Comparison of ENCODE assay signal across 20 cellular contexts in genomic region chr17:15885770-15886169, GRCh38.
DNase-seq lines count a peak whose midpoint lies in the region; ATAC-seq and TF ChIP-seq lines count a peak whose summit lies in the region.
"Had no signal": no experiment of that assay in that cellular context is flagged by ENCODE, and none has a peak within 500 bp of the region (broad histone marks: within the 10 kb centered on the region; RNA-seq: fewer than 3 reads in every experiment).

No MANE protein-coding gene starts in this region.

- DNase-seq in activated T-cell treated with anti-CD3 and anti-CD28 coated beads, Interleukin-2, amount 50 U/mL, for 48 hours: peak; percentile 36 to 41
- DNase-seq in activated T-cell treated with anti-CD3 and anti-CD28 coated beads, Interleukin-2, amount 50 U/mL, for 24 hours: no peak
- peak; percentile 34 for DNase-seq in NB4 (ENCODE audit: low read depth)
- no peak for DNase-seq in activated naive CD8-positive, alpha-beta T cell treated with anti-CD3 and anti-CD28 coated beads, Interleukin-2, amount 50 U/mL, for 24 hours
- peak; percentile 10 to 33 for DNase-seq in stimulated activated naive CD8-positive, alpha-beta T cell treated with anti-CD3 and anti-CD28 coated beads, Interleukin-15, amount 100 ng/mL, for 72 hours
- DNase-seq in NCI-H2081 (lab: John Stamatoyannopoulos, UW): no peak
- DNase-seq: activated CD8-positive, alpha-beta memory T cell treated with anti-CD3 and anti-CD28 coated beads for 24 hours; activated gamma-delta T cell; CD4-positive, CD25-positive, alpha-beta regulatory T cell; central memory CD4-positive, alpha-beta T cell; dorsolateral prefrontal cortex; foreskin fibroblast; left ventricle myocardium superior; NCI-H1105 treated with DMSO at 0.1 percent for 48 hours; NCI-H524 treated with DMSO at 0.1 percent for 48 hours; Right ventricle myocardium superior had no signal

- H3K36me3 Mint-ChIP-seq in activated T-cell treated with anti-CD3 and anti-CD28 coated beads, Interleukin-2, amount 50 U/mL, for 24 hours (ENCODE audit: low read depth): no peaks in the 10 kb centered on the region
- H3K36me3 Mint-ChIP-seq in activated naive CD8-positive, alpha-beta T cell treated with anti-CD3 and anti-CD28 coated beads, Interleukin-2, amount 50 U/mL, for 24 hours (ENCODE audit: low read depth): no peaks in the 10 kb centered on the region
- H3K36me3 Mint-ChIP-seq: CD4-positive, CD25-positive, alpha-beta regulatory T cell had no signal

- TF ChIP-seq CTCF in NB4 (IDR thresholded peaks at IDR 0.05; ENCODE audit: low read depth, low read length): no peak

- peaks cover 19% of the 10 kb centered on the region for H3K4me1 Mint-ChIP-seq in activated T-cell treated with anti-CD3 and anti-CD28 coated beads, Interleukin-2, amount 50 U/mL, for 24 hours (ENCODE audit: low read depth)
- H3K4me1 Mint-ChIP-seq in activated naive CD8-positive, alpha-beta T cell treated with anti-CD3 and anti-CD28 coated beads, Interleukin-2, amount 50 U/mL, for 24 hours: peaks cover 22% of the 10 kb centered on the region
- H3K4me1 Mint-ChIP-seq in stimulated activated naive CD8-positive, alpha-beta T cell treated with anti-CD3 and anti-CD28 coated beads, Interleukin-15, amount 100 ng/mL, for 72 hours: peaks cover 21% of the 10 kb centered on the region
- H3K4me1 Mint-ChIP-seq: CD4-positive, CD25-positive, alpha-beta regulatory T cell had no signal

- TF ChIP-seq POLR2A in NB4 (IDR thresholded peaks at IDR 0.05; ENCODE audit: extremely low read depth, insufficient read length): no peak

- no peak overlapping the region for H3K4me3 Mint-ChIP-seq in activated T-cell treated with anti-CD3 and anti-CD28 coated beads, Interleukin-2, amount 50 U/mL, for 24 hours
- no peak overlapping the region for H3K4me3 Mint-ChIP-seq in activated naive CD8-positive, alpha-beta T cell treated with anti-CD3 and anti-CD28 coated beads, Interleukin-2, amount 50 U/mL, for 24 hours
- H3K4me3 Mint-ChIP-seq in stimulated activated naive CD8-positive, alpha-beta T cell treated with anti-CD3 and anti-CD28 coated beads, Interleukin-15, amount 100 ng/mL, for 72 hours: no peak overlapping the region
- H3K4me3 Mint-ChIP-seq: CD4-positive, CD25-positive, alpha-beta regulatory T cell had no signal

- no peaks in the 10 kb centered on the region for H3K9me3 Mint-ChIP-seq in activated T-cell treated with anti-CD3 and anti-CD28 coated beads, Interleukin-2, amount 50 U/mL, for 24 hours
- H3K9me3 Mint-ChIP-seq in activated naive CD8-positive, alpha-beta T cell treated with anti-CD3 and anti-CD28 coated beads, Interleukin-2, amount 50 U/mL, for 24 hours: no peaks in the 10 kb centered on the region
- no peaks in the 10 kb centered on the region for H3K9me3 Mint-ChIP-seq in stimulated activated naive CD8-positive, alpha-beta T cell treated with anti-CD3 and anti-CD28 coated beads, Interleukin-15, amount 100 ng/mL, for 72 hours

- H3K27ac Mint-ChIP-seq in activated T-cell treated with anti-CD3 and anti-CD28 coated beads, Interleukin-2, amount 50 U/mL, for 24 hours: no peak overlapping the region
- H3K27ac Mint-ChIP-seq in activated naive CD8-positive, alpha-beta T cell treated with anti-CD3 and anti-CD28 coated beads, Interleukin-2, amount 50 U/mL, for 24 hours: peak overlapping the region; percentile 19
- no peak overlapping the region for H3K27ac Mint-ChIP-seq in stimulated activated naive CD8-positive, alpha-beta T cell treated with anti-CD3 and anti-CD28 coated beads, Interleukin-15, amount 100 ng/mL, for 72 hours

- peak; percentile 56 for ATAC-seq in activated naive CD8-positive, alpha-beta T cell treated with anti-CD3 and anti-CD28 coated beads, Interleukin-2, amount 50 U/mL, for 24 hours
- ATAC-seq in stimulated activated naive CD8-positive, alpha-beta T cell treated with anti-CD3 and anti-CD28 coated beads, Interleukin-15, amount 100 ng/mL, for 72 hours: peak; percentile 84
- ATAC-seq in GM21737 (IDR thresholded peaks at IDR 0.05; ENCODE audit: unreplicated experiment) (no peak), HG02678 (IDR thresholded peaks at IDR 0.05; ENCODE audit: unreplicated experiment) (no peak)
- ATAC-seq: left ventricle myocardium superior, sciatic nerve had no signal

- H3K4me3 ChIP-seq in NB4 (ENCODE audit: low read depth, low read length): no peak overlapping the region
- H3K4me3 ChIP-seq: dorsolateral prefrontal cortex, hepatocyte had no signal

- H3K27me3 Mint-ChIP-seq in activated T-cell treated with anti-CD3 and anti-CD28 coated beads, Interleukin-2, amount 50 U/mL, for 24 hours: no peaks in the 10 kb centered on the region
- no peaks in the 10 kb centered on the region for H3K27me3 Mint-ChIP-seq in activated naive CD8-positive, alpha-beta T cell treated with anti-CD3 and anti-CD28 coated beads, Interleukin-2, amount 50 U/mL, for 24 hours
- no peaks in the 10 kb centered on the region for H3K27me3 Mint-ChIP-seq in stimulated activated naive CD8-positive, alpha-beta T cell treated with anti-CD3 and anti-CD28 coated beads, Interleukin-15, amount 100 ng/mL, for 72 hours
- H3K27me3 Mint-ChIP-seq: CD4-positive, CD25-positive, alpha-beta regulatory T cell had no signal

Comparison
In these comparisons a context has a peak if more than half of its experiments do, and no peak if none do; other contexts are left out.
1. DNase-seq: peak in activated T-cell treated with anti-CD3 and anti-CD28 coated beads, Interleukin-2, amount 50 U/mL, for 48 hours (2 of 2), NB4 (single experiment) and stimulated activated naive CD8-positive, alpha-beta T cell treated with anti-CD3 and anti-CD28 coated beads, Interleukin-15, amount 100 ng/mL, for 72 hours (2 of 2); none in activated T-cell treated with anti-CD3 and anti-CD28 coated beads, Interleukin-2, amount 50 U/mL, for 24 hours (single experiment), activated naive CD8-positive, alpha-beta T cell treated with anti-CD3 and anti-CD28 coated beads, Interleukin-2, amount 50 U/mL, for 24 hours (single experiment) and NCI-H2081 (0 of 2).
2. ATAC-seq: peak in activated naive CD8-positive, alpha-beta T cell treated with anti-CD3 and anti-CD28 coated beads, Interleukin-2, amount 50 U/mL, for 24 hours (single experiment) and stimulated activated naive CD8-positive, alpha-beta T cell treated with anti-CD3 and anti-CD28 coated beads, Interleukin-15, amount 100 ng/mL, for 72 hours (single experiment); none in GM21737 (single experiment) and HG02678 (single experiment).